In the genomic region with DNA sequence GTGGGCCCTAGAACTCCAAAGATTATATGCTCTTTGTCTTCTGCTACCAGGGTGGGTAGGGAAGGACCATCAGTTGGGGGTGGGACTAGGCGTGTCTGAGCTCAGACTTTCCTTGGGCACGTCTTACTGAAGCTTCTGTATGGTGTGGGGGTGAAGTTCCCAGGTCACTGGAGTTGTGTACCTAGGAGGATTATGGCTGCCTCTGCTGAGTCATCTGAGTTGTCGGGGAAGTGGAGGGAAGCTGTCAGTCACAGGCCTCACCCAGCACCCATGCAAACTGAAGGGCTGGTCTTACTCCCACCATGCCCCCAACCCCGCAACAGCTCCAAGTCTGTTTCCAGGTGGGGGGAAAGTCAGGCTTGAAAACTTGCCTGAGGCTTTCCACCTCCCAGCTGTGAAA, we compare ENCODE assay signal across 1 cellular context.
TF ChIP-seq lines count a peak whose summit lies in the region.

No MANE protein-coding gene starts in this region.

TF ChIP-seq in K562, 482 proteins besides CTCF, POLR2A, EP300 and RAD21 (continued from another document):
- peak; percentile 86 for TF ChIP-seq ZNF316 (IDR thresholded peaks at IDR 0.05)
- TF ChIP-seq EHMT2 (IDR thresholded peaks at IDR 0.05): peak; percentile 86
- no peak for TF ChIP-seq SRF (CRISPR knock-in tag; IDR thresholded peaks at IDR 0.05)
- TF ChIP-seq ZKSCAN8 (CRISPR knock-in tag; IDR thresholded peaks at IDR 0.05): no peak
- TF ChIP-seq JUND (IDR thresholded peaks at IDR 0.05; ENCODE audit: borderline replicate concordance, low read depth, low read length): no peak
- TF ChIP-seq JUND (tag; IDR thresholded peaks at IDR 0.05; ENCODE audit: borderline replicate concordance, low read depth, low read length): peak; percentile 22; the same call in 1 of the 3 replicates
- TF ChIP-seq, protein P1, sequence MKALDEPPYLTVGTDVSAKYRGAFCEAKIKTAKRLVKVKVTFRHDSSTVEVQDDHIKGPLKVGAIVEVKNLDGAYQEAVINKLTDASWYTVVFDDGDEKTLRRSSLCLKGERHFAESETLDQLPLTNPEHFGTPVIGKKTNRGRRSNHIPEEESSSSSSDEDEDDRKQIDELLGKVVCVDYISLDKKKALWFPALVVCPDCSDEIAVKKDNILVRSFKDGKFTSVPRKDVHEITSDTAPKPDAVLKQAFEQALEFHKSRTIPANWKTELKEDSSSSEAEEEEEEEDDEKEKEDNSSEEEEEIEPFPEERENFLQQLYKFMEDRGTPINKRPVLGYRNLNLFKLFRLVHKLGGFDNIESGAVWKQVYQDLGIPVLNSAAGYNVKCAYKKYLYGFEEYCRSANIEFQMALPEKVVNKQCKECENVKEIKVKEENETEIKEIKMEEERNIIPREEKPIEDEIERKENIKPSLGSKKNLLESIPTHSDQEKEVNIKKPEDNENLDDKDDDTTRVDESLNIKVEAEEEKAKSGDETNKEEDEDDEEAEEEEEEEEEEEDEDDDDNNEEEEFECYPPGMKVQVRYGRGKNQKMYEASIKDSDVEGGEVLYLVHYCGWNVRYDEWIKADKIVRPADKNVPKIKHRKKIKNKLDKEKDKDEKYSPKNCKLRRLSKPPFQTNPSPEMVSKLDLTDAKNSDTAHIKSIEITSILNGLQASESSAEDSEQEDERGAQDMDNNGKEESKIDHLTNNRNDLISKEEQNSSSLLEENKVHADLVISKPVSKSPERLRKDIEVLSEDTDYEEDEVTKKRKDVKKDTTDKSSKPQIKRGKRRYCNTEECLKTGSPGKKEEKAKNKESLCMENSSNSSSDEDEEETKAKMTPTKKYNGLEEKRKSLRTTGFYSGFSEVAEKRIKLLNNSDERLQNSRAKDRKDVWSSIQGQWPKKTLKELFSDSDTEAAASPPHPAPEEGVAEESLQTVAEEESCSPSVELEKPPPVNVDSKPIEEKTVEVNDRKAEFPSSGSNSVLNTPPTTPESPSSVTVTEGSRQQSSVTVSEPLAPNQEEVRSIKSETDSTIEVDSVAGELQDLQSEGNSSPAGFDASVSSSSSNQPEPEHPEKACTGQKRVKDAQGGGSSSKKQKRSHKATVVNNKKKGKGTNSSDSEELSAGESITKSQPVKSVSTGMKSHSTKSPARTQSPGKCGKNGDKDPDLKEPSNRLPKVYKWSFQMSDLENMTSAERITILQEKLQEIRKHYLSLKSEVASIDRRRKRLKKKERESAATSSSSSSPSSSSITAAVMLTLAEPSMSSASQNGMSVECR (CRISPR knock-in tag; IDR thresholded peaks at IDR 0.05): no peak
- no peak for TF ChIP-seq ATF7 (IDR thresholded peaks at IDR 0.05)
- TF ChIP-seq, protein P2, sequence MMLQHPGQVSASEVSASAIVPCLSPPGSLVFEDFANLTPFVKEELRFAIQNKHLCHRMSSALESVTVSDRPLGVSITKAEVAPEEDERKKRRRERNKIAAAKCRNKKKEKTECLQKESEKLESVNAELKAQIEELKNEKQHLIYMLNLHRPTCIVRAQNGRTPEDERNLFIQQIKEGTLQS (IDR thresholded peaks at IDR 0.05): peak; percentile 26; the same call in 1 of the 2 replicates
- TF ChIP-seq, protein P2 (CRISPR knock-in tag; conservative IDR thresholded peaks at IDR 0.05): no peak
- TF ChIP-seq C11orf30 (IDR thresholded peaks at IDR 0.05; ENCODE audit: low read depth): peak; percentile 78
- TF ChIP-seq, protein P3, sequence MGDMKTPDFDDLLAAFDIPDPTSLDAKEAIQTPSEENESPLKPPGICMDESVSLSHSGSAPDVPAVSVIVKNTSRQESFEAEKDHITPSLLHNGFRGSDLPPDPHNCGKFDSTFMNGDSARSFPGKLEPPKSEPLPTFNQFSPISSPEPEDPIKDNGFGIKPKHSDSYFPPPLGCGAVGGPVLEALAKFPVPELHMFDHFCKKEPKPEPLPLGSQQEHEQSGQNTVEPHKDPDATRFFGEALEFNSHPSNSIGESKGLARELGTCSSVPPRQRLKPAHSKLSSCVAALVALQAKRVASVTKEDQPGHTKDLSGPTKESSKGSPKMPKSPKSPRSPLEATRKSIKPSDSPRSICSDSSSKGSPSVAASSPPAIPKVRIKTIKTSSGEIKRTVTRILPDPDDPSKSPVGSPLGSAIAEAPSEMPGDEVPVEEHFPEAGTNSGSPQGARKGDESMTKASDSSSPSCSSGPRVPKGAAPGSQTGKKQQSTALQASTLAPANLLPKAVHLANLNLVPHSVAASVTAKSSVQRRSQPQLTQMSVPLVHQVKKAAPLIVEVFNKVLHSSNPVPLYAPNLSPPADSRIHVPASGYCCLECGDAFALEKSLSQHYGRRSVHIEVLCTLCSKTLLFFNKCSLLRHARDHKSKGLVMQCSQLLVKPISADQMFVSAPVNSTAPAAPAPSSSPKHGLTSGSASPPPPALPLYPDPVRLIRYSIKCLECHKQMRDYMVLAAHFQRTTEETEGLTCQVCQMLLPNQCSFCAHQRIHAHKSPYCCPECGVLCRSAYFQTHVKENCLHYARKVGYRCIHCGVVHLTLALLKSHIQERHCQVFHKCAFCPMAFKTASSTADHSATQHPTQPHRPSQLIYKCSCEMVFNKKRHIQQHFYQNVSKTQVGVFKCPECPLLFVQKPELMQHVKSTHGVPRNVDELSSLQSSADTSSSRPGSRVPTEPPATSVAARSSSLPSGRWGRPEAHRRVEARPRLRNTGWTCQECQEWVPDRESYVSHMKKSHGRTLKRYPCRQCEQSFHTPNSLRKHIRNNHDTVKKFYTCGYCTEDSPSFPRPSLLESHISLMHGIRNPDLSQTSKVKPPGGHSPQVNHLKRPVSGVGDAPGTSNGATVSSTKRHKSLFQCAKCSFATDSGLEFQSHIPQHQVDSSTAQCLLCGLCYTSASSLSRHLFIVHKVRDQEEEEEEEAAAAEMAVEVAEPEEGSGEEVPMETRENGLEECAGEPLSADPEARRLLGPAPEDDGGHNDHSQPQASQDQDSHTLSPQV (IDR thresholded peaks at IDR 0.05): peak; percentile 76
- TF ChIP-seq, protein P4, sequence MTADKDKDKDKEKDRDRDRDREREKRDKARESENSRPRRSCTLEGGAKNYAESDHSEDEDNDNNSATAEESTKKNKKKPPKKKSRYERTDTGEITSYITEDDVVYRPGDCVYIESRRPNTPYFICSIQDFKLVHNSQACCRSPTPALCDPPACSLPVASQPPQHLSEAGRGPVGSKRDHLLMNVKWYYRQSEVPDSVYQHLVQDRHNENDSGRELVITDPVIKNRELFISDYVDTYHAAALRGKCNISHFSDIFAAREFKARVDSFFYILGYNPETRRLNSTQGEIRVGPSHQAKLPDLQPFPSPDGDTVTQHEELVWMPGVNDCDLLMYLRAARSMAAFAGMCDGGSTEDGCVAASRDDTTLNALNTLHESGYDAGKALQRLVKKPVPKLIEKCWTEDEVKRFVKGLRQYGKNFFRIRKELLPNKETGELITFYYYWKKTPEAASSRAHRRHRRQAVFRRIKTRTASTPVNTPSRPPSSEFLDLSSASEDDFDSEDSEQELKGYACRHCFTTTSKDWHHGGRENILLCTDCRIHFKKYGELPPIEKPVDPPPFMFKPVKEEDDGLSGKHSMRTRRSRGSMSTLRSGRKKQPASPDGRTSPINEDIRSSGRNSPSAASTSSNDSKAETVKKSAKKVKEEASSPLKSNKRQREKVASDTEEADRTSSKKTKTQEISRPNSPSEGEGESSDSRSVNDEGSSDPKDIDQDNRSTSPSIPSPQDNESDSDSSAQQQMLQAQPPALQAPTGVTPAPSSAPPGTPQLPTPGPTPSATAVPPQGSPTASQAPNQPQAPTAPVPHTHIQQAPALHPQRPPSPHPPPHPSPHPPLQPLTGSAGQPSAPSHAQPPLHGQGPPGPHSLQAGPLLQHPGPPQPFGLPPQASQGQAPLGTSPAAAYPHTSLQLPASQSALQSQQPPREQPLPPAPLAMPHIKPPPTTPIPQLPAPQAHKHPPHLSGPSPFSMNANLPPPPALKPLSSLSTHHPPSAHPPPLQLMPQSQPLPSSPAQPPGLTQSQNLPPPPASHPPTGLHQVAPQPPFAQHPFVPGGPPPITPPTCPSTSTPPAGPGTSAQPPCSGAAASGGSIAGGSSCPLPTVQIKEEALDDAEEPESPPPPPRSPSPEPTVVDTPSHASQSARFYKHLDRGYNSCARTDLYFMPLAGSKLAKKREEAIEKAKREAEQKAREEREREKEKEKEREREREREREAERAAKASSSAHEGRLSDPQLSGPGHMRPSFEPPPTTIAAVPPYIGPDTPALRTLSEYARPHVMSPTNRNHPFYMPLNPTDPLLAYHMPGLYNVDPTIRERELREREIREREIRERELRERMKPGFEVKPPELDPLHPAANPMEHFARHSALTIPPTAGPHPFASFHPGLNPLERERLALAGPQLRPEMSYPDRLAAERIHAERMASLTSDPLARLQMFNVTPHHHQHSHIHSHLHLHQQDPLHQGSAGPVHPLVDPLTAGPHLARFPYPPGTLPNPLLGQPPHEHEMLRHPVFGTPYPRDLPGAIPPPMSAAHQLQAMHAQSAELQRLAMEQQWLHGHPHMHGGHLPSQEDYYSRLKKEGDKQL (CRISPR knock-in tag; IDR thresholded peaks at IDR 0.05; ENCODE audit: borderline replicate concordance): no peak
- TF ChIP-seq, protein P5, sequence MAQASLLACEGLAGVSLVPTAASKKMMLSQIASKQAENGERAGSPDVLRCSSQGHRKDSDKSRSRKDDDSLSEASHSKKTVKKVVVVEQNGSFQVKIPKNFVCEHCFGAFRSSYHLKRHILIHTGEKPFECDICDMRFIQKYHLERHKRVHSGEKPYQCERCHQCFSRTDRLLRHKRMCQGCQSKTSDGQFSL (CRISPR knock-in tag; IDR thresholded peaks at IDR 0.05): no peak
- TF ChIP-seq, protein P5 (tag; IDR thresholded peaks at IDR 0.05): no peak
- TF ChIP-seq CBFB (CRISPR knock-in tag; IDR thresholded peaks at IDR 0.05): no peak
- TF ChIP-seq TEAD1 (CRISPR knock-in tag; IDR thresholded peaks at IDR 0.05): no peak
- TF ChIP-seq TSC22D4 (tag; IDR thresholded peaks at IDR 0.05): no peak
- TF ChIP-seq CXXC5 (CRISPR knock-in tag; IDR thresholded peaks at IDR 0.05): 0 out of 2 replicates have a peak, but pooled peaks have one; percentile 12
- TF ChIP-seq, protein P6, sequence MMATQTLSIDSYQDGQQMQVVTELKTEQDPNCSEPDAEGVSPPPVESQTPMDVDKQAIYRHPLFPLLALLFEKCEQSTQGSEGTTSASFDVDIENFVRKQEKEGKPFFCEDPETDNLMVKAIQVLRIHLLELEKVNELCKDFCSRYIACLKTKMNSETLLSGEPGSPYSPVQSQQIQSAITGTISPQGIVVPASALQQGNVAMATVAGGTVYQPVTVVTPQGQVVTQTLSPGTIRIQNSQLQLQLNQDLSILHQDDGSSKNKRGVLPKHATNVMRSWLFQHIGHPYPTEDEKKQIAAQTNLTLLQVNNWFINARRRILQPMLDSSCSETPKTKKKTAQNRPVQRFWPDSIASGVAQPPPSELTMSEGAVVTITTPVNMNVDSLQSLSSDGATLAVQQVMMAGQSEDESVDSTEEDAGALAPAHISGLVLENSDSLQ (IDR thresholded peaks at IDR 0.05): peak; percentile 94
- no peak for TF ChIP-seq GATAD2B (IDR thresholded peaks at IDR 0.05; ENCODE audit: borderline replicate concordance)
- no peak for TF ChIP-seq HNRNPK (IDR thresholded peaks at IDR 0.05; ENCODE audit: low read depth, low read length, poor library complexity, severe bottlenecking)
- TF ChIP-seq MAFG (tag; conservative IDR thresholded peaks at IDR 0.05): peak; percentile 48
- TF ChIP-seq ARID1B (IDR thresholded peaks at IDR 0.05): peak; percentile 25; the same call in 1 of the 2 replicates
- no peak for TF ChIP-seq CEBPB (tag; IDR thresholded peaks at IDR 0.05)
- peak in 1 of 3 experiments; percentile 80 for TF ChIP-seq YY1 (IDR thresholded peaks at IDR 0.05; ENCODE audit: borderline replicate concordance in 1 of 3, control insufficient read depth in 1 of 3, extremely low read depth in 1 of 3, insufficient read depth in 3 of 3, insufficient read length in 1 of 3, insufficient replicate concordance in 2 of 3, low read depth in 1 of 3, low read length in 2 of 3)
- TF ChIP-seq ZBTB8A (IDR thresholded peaks at IDR 0.05; ENCODE audit: partially characterized antibody): no peak
- TF ChIP-seq CBX3 (IDR thresholded peaks at IDR 0.05; ENCODE audit: borderline replicate concordance in 1 of 2, low read length in 2 of 2): 0 out of 3 replicates have a peak, but pooled peaks of 1 of the 2 experiments have one; percentile 30
- TF ChIP-seq, protein P7, sequence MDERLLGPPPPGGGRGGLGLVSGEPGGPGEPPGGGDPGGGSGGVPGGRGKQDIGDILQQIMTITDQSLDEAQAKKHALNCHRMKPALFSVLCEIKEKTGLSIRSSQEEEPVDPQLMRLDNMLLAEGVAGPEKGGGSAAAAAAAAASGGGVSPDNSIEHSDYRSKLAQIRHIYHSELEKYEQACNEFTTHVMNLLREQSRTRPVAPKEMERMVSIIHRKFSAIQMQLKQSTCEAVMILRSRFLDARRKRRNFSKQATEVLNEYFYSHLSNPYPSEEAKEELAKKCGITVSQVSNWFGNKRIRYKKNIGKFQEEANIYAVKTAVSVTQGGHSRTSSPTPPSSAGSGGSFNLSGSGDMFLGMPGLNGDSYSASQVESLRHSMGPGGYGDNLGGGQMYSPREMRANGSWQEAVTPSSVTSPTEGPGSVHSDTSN (CRISPR knock-in tag; IDR thresholded peaks at IDR 0.05; ENCODE audit: low read depth): no peak
- TF ChIP-seq, protein P7 (tag; conservative IDR thresholded peaks at IDR 0.05; ENCODE audit: low read depth): peak; percentile 65
- no peak for TF ChIP-seq SIN3B (IDR thresholded peaks at IDR 0.05; ENCODE audit: low read depth)
- TF ChIP-seq SMARCE1 (IDR thresholded peaks at IDR 0.05): no peak
